ENCODE assay signal across 15 cellular contexts in genomic region chr14:54703082-54703481, GRCh38.
A peak's percentile ranks its signal among the peaks of the same experiment; 100 is the strongest.
DNase-seq lines count a peak whose midpoint lies in the region; ATAC-seq, FAIRE-seq and TF ChIP-seq lines count a peak whose summit lies in the region.
"Had no signal": no experiment of that assay in that cellular context is flagged by ENCODE, and none has a peak within 500 bp of the region (broad histone marks: within the 10 kb centered on the region; RNA-seq: fewer than 3 reads in every experiment).

No MANE protein-coding gene starts in this region.

- peaks cover 0 to 11% of the 10 kb centered on the region in 2 donors for H3K4me1 ChIP-seq in neuronal stem cell (ENCODE audit: control insufficient read depth in 2 of 2, insufficient read depth in 1 of 2, low read depth in 1 of 2, low read length in 2 of 2)

- FAIRE-seq in urothelium cell line (lab: Jason Lieb, UNC), result peak; percentile 95
- FAIRE-seq: A549, GM19239 had no signal

- H3K18ac ChIP-seq in neuronal stem cell (ENCODE audit: low read length), result peak overlapping the region; percentile 49

- no peak overlapping the region for H4K91ac ChIP-seq in neuronal stem cell (ENCODE audit: low read depth, low read length, poor library complexity)

- H3K9me3 ChIP-seq in WERI-Rb-1 (ENCODE audit: severe bottlenecking) (no peaks in the 10 kb centered on the region), neuronal stem cell (replicated peaks in 1 of 2; ENCODE audit: control insufficient read depth in 2 of 2, insufficient read depth in 1 of 2, low read depth in 1 of 2, low read length in 2 of 2) (no peaks in the 10 kb centered on the region)
- H3K9me3 ChIP-seq: A549, Caco-2 had no signal

- H3K79me1 ChIP-seq in neuronal stem cell (ENCODE audit: low read depth, low read length), result no peaks in the 10 kb centered on the region

- ATAC-seq in left lobe of liver (peak; percentile 50), HG02610 (IDR thresholded peaks at IDR 0.05; ENCODE audit: unreplicated experiment) (no peak)
- ATAC-seq: A549 had no signal

- no peak for TF ChIP-seq CTCF in WERI-Rb-1 (IDR thresholded peaks at IDR 0.05; ENCODE audit: low read depth, low read length)

- DNase-seq in WERI-Rb-1 (no peak), left lobe of liver (ENCODE audit: low spot score) (peak; percentile 62), neuronal stem cell (ENCODE audit: low spot score) (no peak), urothelium cell line (ENCODE audit: low spot score) (no peak), NCI-H146 treated with DMSO at 0.1 percent for 48 hours (lab: John Stamatoyannopoulos, UW; ENCODE audit: unreplicated experiment) (no peak)
- DNase-seq: Caco-2; CD8-positive, alpha-beta memory T cell; GF-D8; HCEC 1CT; HFFc6; IMR-90 had no signal

- peaks cover 32% of the 10 kb centered on the region for H3K36me3 ChIP-seq in WERI-Rb-1
- peaks cover 4 to 14% of the 10 kb centered on the region in 2 donors for H3K36me3 ChIP-seq in neuronal stem cell (replicated peaks in 1 of 2; ENCODE audit: control insufficient read depth in 2 of 2, insufficient read depth in 2 of 2, low read length in 2 of 2)

- no peak overlapping the region for H2BK15ac ChIP-seq in neuronal stem cell (ENCODE audit: low read length)

- no peak overlapping the region for H4K8ac ChIP-seq in neuronal stem cell (ENCODE audit: low read depth, low read length)

- H3K4me3 ChIP-seq in WERI-Rb-1 (ENCODE audit: low read depth, low read length) (no peak overlapping the region), neuronal stem cell (ENCODE audit: low read length in 2 of 2) (no peak overlapping the region)
- H3K4me3 ChIP-seq: A549 had no signal

- H3K14ac ChIP-seq in neuronal stem cell (ENCODE audit: low read length), result no peak overlapping the region

- H3K27me3 ChIP-seq in WERI-Rb-1 (ENCODE audit: insufficient read depth, low read depth, severe bottlenecking) (no peaks in the 10 kb centered on the region), neuronal stem cell (ENCODE audit: control insufficient read depth in 3 of 3, insufficient read depth in 3 of 3, low read depth in 1 of 3, low read length in 3 of 3) (no peaks in the 10 kb centered on the region)

- H3K27ac ChIP-seq in WERI-Rb-1, result peak overlapping the region; percentile 13; the same call in 1 of the 2 replicates
- no peak overlapping the region for H3K27ac ChIP-seq in neuronal stem cell (replicated peaks; ENCODE audit: low read length)
- H3K27ac ChIP-seq: A549, HL-60 had no signal

- WGBS in neuronal stem cell (ENCODE audit: extremely low coverage in 2 of 2, insufficient read length in 2 of 2, insufficient replicate concordance in 1 of 2), 2 donors, result no CpG with 5 or more reads among the region's 5 CpGs

- H2BK12ac ChIP-seq in neuronal stem cell (ENCODE audit: low read length), result no peak overlapping the region

- no peak overlapping the region for H3K4me2 ChIP-seq in neuronal stem cell (ENCODE audit: insufficient read depth, low read length, poor library complexity, severe bottlenecking)
- H3K4me2 ChIP-seq: A549 had no signal

- H2BK120ac ChIP-seq in neuronal stem cell (ENCODE audit: low read depth, low read length), result no peak overlapping the region

- no peak overlapping the region for H2BK5ac ChIP-seq in neuronal stem cell (ENCODE audit: low read length)

- no peak overlapping the region for H3K9ac ChIP-seq in neuronal stem cell (ENCODE audit: low read depth, low read length, poor library complexity)

- no peak overlapping the region for H2AFZ ChIP-seq in neuronal stem cell (ENCODE audit: low read length)

- no peak overlapping the region for H3K23ac ChIP-seq in neuronal stem cell (ENCODE audit: low read depth, low read length, poor library complexity)

- H3K4ac ChIP-seq in neuronal stem cell (ENCODE audit: low read length), result no peak overlapping the region

- H2AK5ac ChIP-seq in neuronal stem cell (ENCODE audit: low read depth, low read length), result no peak overlapping the region
